Comparison of ENCODE assay signal across 13 cellular contexts in genomic region chr10:70054902-70055301, GRCh38. TPM values are rescaled to one million over a fixed set of nuclear protein-coding genes. Genes with fewer than 3 reads are reported as not detected.
DNase-seq lines count a peak whose midpoint lies in the region; ATAC-seq and TF ChIP-seq lines count a peak whose summit lies in the region.
"Had no signal": no experiment of that assay in that cellular context is flagged by ENCODE, and none has a peak within 500 bp of the region (broad histone marks: within the 10 kb centered on the region; RNA-seq: fewer than 3 reads in every experiment).

No MANE protein-coding gene starts in this region.

- H3F3A ChIP-seq in neural progenitor cell (ENCODE audit: low read depth): peaks cover 13% of the 10 kb centered on the region

- peaks cover 71% of the 10 kb centered on the region for H3K79me2 ChIP-seq in neural progenitor cell (ENCODE audit: low read depth)

- no peaks in the 10 kb centered on the region for H3K36me3 ChIP-seq in HUES64 (ENCODE audit: insufficient read depth, low read length)
- no peaks in the 10 kb centered on the region for H3K36me3 ChIP-seq in neural progenitor cell
- no peaks in the 10 kb centered on the region for H3K36me3 ChIP-seq in right atrium auricular region
- H3K36me3 ChIP-seq in tibial artery: no peaks in the 10 kb centered on the region
- H3K36me3 ChIP-seq: prostate gland, transverse colon had no signal

- 37% methylated on average over 3 of the region's 4 CpGs for WGBS in HUES64

- H3K36me3 Mint-ChIP-seq in activated T-cell treated with anti-CD3 and anti-CD28 coated beads, Interleukin-2, amount 50 U/mL, for 72 hours (ENCODE audit: insufficient read depth in 2 of 2): peaks cover 0 to 1% of the 10 kb centered on the region in 2 donors
- no peaks in the 10 kb centered on the region for H3K36me3 Mint-ChIP-seq in activated T-cell treated with anti-CD3 and anti-CD28 coated beads, Interleukin-2, amount 50 U/mL, for 24 hours (ENCODE audit: low read depth)
- H3K36me3 Mint-ChIP-seq in neural progenitor cell: peaks cover 17% of the 10 kb centered on the region

- H3K4me1 Mint-ChIP-seq in activated T-cell treated with anti-CD3 and anti-CD28 coated beads, Interleukin-2, amount 50 U/mL, for 72 hours (ENCODE audit: low read depth): peaks cover 9% of the 10 kb centered on the region
- peaks cover 7% of the 10 kb centered on the region for H3K4me1 Mint-ChIP-seq in activated T-cell treated with anti-CD3 and anti-CD28 coated beads, Interleukin-2, amount 50 U/mL, for 24 hours (ENCODE audit: low read depth)
- H3K4me1 Mint-ChIP-seq in neural progenitor cell: peaks cover 31% of the 10 kb centered on the region

- H3K4me3 ChIP-seq in HUES64 (ENCODE audit: low read length) (0 out of 2 replicates have a peak overlapping the region, but pooled peaks have one; percentile 78), choroid plexus epithelial cell (ENCODE audit: low read depth, low read length) (no peak overlapping the region), neural progenitor cell (peak overlapping the region; percentile 97), right atrium auricular region (no peak overlapping the region), tibial artery (no peak overlapping the region)

- H3K9ac ChIP-seq in HUES64 (ENCODE audit: low read depth, low read length) (no peak overlapping the region), neural progenitor cell (no peak overlapping the region)

- no peak for DNase-seq in activated T-cell treated with anti-CD3 and anti-CD28 coated beads, Interleukin-2, amount 50 U/mL, for 72 hours
- no peak for DNase-seq in activated T-cell treated with anti-CD3 and anti-CD28 coated beads, Interleukin-2, amount 50 U/mL, for 24 hours
- DNase-seq in choroid plexus epithelial cell (ENCODE audit: low read depth) (peak; percentile 10), neural progenitor cell (ENCODE audit: low spot score) (peak; percentile 48), right atrium auricular region (ENCODE audit: low spot score) (no peak), tibial artery (no peak)
- no peak for DNase-seq in effector CD8-positive, alpha-beta T cell (lab: John Stamatoyannopoulos, UW)
- DNase-seq: amygdala, midbrain, transverse colon had no signal

- intact Hi-C loops in tibial artery (cut with DNase I; ENCODE audit: low total_unique reads): no loop called here

- H3K4me1 ChIP-seq in HUES64 (ENCODE audit: insufficient read depth, low read length): peaks cover 31% of the 10 kb centered on the region
- H3K4me1 ChIP-seq in neural progenitor cell: peaks cover 26% of the 10 kb centered on the region
- peaks cover 0 to 17% of the 10 kb centered on the region in 2 donors for H3K4me1 ChIP-seq in right atrium auricular region
- peaks cover 0 to 22% (median 10%) of the 10 kb centered on the region in 4 donors for H3K4me1 ChIP-seq in tibial artery
- H3K4me1 ChIP-seq: prostate gland had no signal

- H3K27me3 Mint-ChIP-seq in activated T-cell treated with anti-CD3 and anti-CD28 coated beads, Interleukin-2, amount 50 U/mL, for 72 hours (ENCODE audit: low read depth): peaks cover 46% of the 10 kb centered on the region
- H3K27me3 Mint-ChIP-seq in activated T-cell treated with anti-CD3 and anti-CD28 coated beads, Interleukin-2, amount 50 U/mL, for 24 hours: peaks cover 55% of the 10 kb centered on the region
- peaks cover 4% of the 10 kb centered on the region for H3K27me3 Mint-ChIP-seq in neural progenitor cell (ENCODE audit: insufficient read depth, low read depth)

- H3K4me2 ChIP-seq in neural progenitor cell: peak overlapping the region; percentile 81

- H3K27ac ChIP-seq in HUES64 (ENCODE audit: low read depth, low read length): no peak overlapping the region
- no peak overlapping the region for H3K27ac ChIP-seq in neural progenitor cell
- no peak overlapping the region for H3K27ac ChIP-seq in right atrium auricular region
- H3K27ac ChIP-seq in tibial artery: no peak overlapping the region
- H3K27ac ChIP-seq: prostate gland, transverse colon had no signal

- no peaks in the 10 kb centered on the region for H3K9me3 ChIP-seq in HUES64 (ENCODE audit: insufficient read depth, low read depth, low read length)
- H3K9me3 ChIP-seq in neural progenitor cell (ENCODE audit: low read depth): no peaks in the 10 kb centered on the region
- H3K9me3 ChIP-seq in right atrium auricular region: no peaks in the 10 kb centered on the region
- no peaks in the 10 kb centered on the region for H3K9me3 ChIP-seq in tibial artery
- H3K9me3 ChIP-seq: prostate gland, transverse colon had no signal

- ATAC-seq in activated T-cell treated with anti-CD3 and anti-CD28 coated beads, Interleukin-2, amount 50 U/mL, for 72 hours (replicated peaks in 1 of 2): no peak
- ATAC-seq: Right ventricle myocardium inferior had no signal

- H4K20me1 ChIP-seq in neural progenitor cell (ENCODE audit: low read depth): peaks cover 53% of the 10 kb centered on the region

- peak overlapping the region; percentile 1 to 28 for H3K4me3 Mint-ChIP-seq in activated T-cell treated with anti-CD3 and anti-CD28 coated beads, Interleukin-2, amount 50 U/mL, for 72 hours
- H3K4me3 Mint-ChIP-seq in activated T-cell treated with anti-CD3 and anti-CD28 coated beads, Interleukin-2, amount 50 U/mL, for 24 hours: no peak overlapping the region
- H3K4me3 Mint-ChIP-seq in neural progenitor cell: peak overlapping the region; percentile 99

- TF ChIP-seq CTCF in choroid plexus epithelial cell (conservative IDR thresholded peaks at IDR 0.05; ENCODE audit: low read depth, low read length): no peak
- no peak for TF ChIP-seq CTCF in neural progenitor cell (IDR thresholded peaks at IDR 0.05)
- no peak for TF ChIP-seq CTCF in right atrium auricular region (IDR thresholded peaks at IDR 0.05)
- TF ChIP-seq CTCF in tibial artery (IDR thresholded peaks at IDR 0.05): no peak

- no peak overlapping the region for H3K27ac Mint-ChIP-seq in activated T-cell treated with anti-CD3 and anti-CD28 coated beads, Interleukin-2, amount 50 U/mL, for 72 hours
- H3K27ac Mint-ChIP-seq in activated T-cell treated with anti-CD3 and anti-CD28 coated beads, Interleukin-2, amount 50 U/mL, for 24 hours: no peak overlapping the region
- H3K27ac Mint-ChIP-seq in neural progenitor cell: peak overlapping the region; percentile 58

- H3K9me3 Mint-ChIP-seq in activated T-cell treated with anti-CD3 and anti-CD28 coated beads, Interleukin-2, amount 50 U/mL, for 72 hours: no peaks in the 10 kb centered on the region
- H3K9me3 Mint-ChIP-seq in activated T-cell treated with anti-CD3 and anti-CD28 coated beads, Interleukin-2, amount 50 U/mL, for 24 hours: no peaks in the 10 kb centered on the region
- no peaks in the 10 kb centered on the region for H3K9me3 Mint-ChIP-seq in neural progenitor cell

- peaks cover 58% of the 10 kb centered on the region for H3K27me3 ChIP-seq in HUES64 (ENCODE audit: insufficient read depth, low read length)
- peaks cover 51% of the 10 kb centered on the region for H3K27me3 ChIP-seq in neural progenitor cell
- no peaks in the 10 kb centered on the region for H3K27me3 ChIP-seq in right atrium auricular region
- H3K27me3 ChIP-seq in tibial artery: peaks cover 0 to 6% of the 10 kb centered on the region in 2 donors

- H2AFZ ChIP-seq in neural progenitor cell (replicated peaks): no peak overlapping the region

RNA-seq across cellular contexts. Expression of gene MACROH2A2, which starts 2.3 kb away (rescaled TPM):
- 1 to 10 TPM; 6.2 to 8.4 TPM for total RNA-seq in activated T-cell treated with anti-CD3 and anti-CD28 coated beads, Interleukin-2, amount 50 U/mL, for 72 hours
- polyA plus RNA-seq in HUES64 (2013, experiment 1 of 2): 79.7 TPM
- 92.4 TPM for polyA plus RNA-seq in HUES64 (2013, experiment 2 of 2)
- total RNA-seq in neural progenitor cell (ENCODE audit: low replicate concordance): 159 and 183 TPM in 2 replicates
- 10 to 100 TPM; 17.3 to 19.6 TPM for total RNA-seq in right atrium auricular region

Comparison
In these comparisons a context has a peak if more than half of its experiments do, and no peak if none do; other contexts are left out.
1. DNase-seq: peak in choroid plexus epithelial cell (single experiment) and neural progenitor cell (single experiment); none in activated T-cell treated with anti-CD3 and anti-CD28 coated beads, Interleukin-2, amount 50 U/mL, for 72 hours (0 of 2), activated T-cell treated with anti-CD3 and anti-CD28 coated beads, Interleukin-2, amount 50 U/mL, for 24 hours (single experiment), effector CD8-positive, alpha-beta T cell (single experiment), right atrium auricular region (single experiment) and tibial artery (0 of 2).
2. H3K4me3 ChIP-seq: peak in HUES64 (single experiment) and neural progenitor cell (single experiment); none in choroid plexus epithelial cell (single experiment), right atrium auricular region (0 of 2) and tibial artery (0 of 2).